18 cellular contexts compared by ENCODE assay signal in the genomic region with DNA sequence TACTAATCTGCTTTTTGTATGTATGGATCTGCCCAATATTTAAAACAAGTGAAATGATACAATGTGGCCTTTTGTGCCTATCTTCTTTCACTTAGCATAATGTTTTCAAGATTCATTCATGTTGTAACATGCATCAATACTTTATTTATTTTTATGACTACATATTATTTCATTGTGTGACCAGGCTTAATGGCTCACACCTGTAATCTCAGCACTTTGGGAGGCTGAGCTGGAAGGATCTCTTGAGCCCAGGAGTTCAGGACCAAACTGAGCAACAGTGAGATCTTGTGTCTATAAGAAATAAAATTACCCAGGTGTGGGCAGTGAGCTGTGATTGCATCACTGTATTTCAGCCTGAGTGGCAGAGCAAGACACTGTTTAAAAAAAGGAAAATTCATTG.
"Had no signal": no experiment of that assay in that cellular context is flagged by ENCODE, and none has a peak within 500 bp of the region (broad histone marks: within the 10 kb centered on the region; RNA-seq: fewer than 3 reads in every experiment).

No MANE protein-coding gene starts in this region.

- H3K4me3 ChIP-seq: left ventricle myocardium inferior, ovary, prostate gland, right atrium auricular region, thyroid gland had no signal

- DNase-seq: activated CD4-positive, alpha-beta T cell treated with anti-CD3 and anti-CD28 coated beads, Interleukin-2, amount 50 U/mL, for 4 hours; activated CD8-positive, alpha-beta memory T cell treated with anti-CD3 and anti-CD28 coated beads for 24 hours; activated CD8-positive, alpha-beta memory T cell treated with anti-CD3 and anti-CD28 coated beads, Interleukin-2, amount 50 U/mL, for 4 hours; activated naive CD4-positive, alpha-beta T cell; activated T-cell treated with anti-CD3 and anti-CD28 coated beads, Interleukin-2, amount 50 U/mL, for 24 hours; erythroblast; foreskin melanocyte; left ventricle myocardium inferior; ovary; stimulated activated CD4-positive, alpha-beta T cell treated with anti-CD3 and anti-CD28 coated beads, Interleukin-4, amount 100 ng/mL, for 24 hours; stimulated activated naive CD8-positive, alpha-beta T cell treated with anti-CD3 and anti-CD28 coated beads, Interleukin-15, Interleukin-2, amounts not matched to agents 100 U/mL and 50 U/mL, for 24 hours; T-helper 9 cell; thyroid gland had no signal

- H3K27ac ChIP-seq: left ventricle myocardium inferior, ovary, prostate gland, right atrium auricular region, thyroid gland had no signal

- H3K27me3 ChIP-seq: ovary, right atrium auricular region, thyroid gland had no signal

- H3K36me3 ChIP-seq: ovary, prostate gland, right atrium auricular region, thyroid gland had no signal

- H3K4me3 Mint-ChIP-seq: activated naive CD8-positive, alpha-beta T cell; activated T-cell treated with anti-CD3 and anti-CD28 coated beads, Interleukin-2, amount 50 U/mL, for 24 hours; natural killer cell treated with Interleukin-12 subunit alpha and Interleukin-12 subunit beta and Interleukin-15 and Interleukin-18, amount 100 ng/mL, for 72 hours had no signal

- H3K27ac Mint-ChIP-seq: activated naive CD8-positive, alpha-beta T cell; activated T-cell treated with anti-CD3 and anti-CD28 coated beads, Interleukin-2, amount 50 U/mL, for 24 hours; activated T-helper 2 cell treated with anti-CD3 and anti-CD28 coated beads, Interferon-gamma antibody, Interleukin-2, Interleukin-4, amounts not matched to agents 10 μg/mL and 5 μg/mL and 100 μg/mL, durations not matched to agents 14 hours and 24 hours and 36 hours; natural killer cell treated with Interleukin-12 subunit alpha and Interleukin-12 subunit beta and Interleukin-15 and Interleukin-18, amount 100 ng/mL, for 72 hours had no signal

- H3K9me3 ChIP-seq: prostate gland, thyroid gland had no signal

- H3K4me1 ChIP-seq: prostate gland, thyroid gland had no signal

- H3K27me3 Mint-ChIP-seq: activated naive CD8-positive, alpha-beta T cell; activated T-cell treated with anti-CD3 and anti-CD28 coated beads, Interleukin-2, amount 50 U/mL, for 24 hours; natural killer cell treated with Interleukin-12 subunit alpha and Interleukin-12 subunit beta and Interleukin-15 and Interleukin-18, amount 100 ng/mL, for 72 hours had no signal

- ATAC-seq: natural killer cell treated with Interleukin-12 subunit alpha and Interleukin-12 subunit beta and Interleukin-15 and Interleukin-18, amount 100 ng/mL, for 72 hours; stimulated activated naive CD8-positive, alpha-beta T cell treated with anti-CD3 and anti-CD28 coated beads, Interleukin-15, Interleukin-2, amounts not matched to agents 100 U/mL and 50 U/mL, for 24 hours had no signal
